21 cellular contexts compared by ENCODE assay signal in genomic region chrX:46531442-46531841, GRCh38.
"Had no signal": no experiment of that assay in that cellular context is flagged by ENCODE, and none has a peak within 500 bp of the region (broad histone marks: within the 10 kb centered on the region; RNA-seq: fewer than 3 reads in every experiment).

No MANE protein-coding gene starts in this region.

- H3K9me3 ChIP-seq: lower lobe of right lung, ovary, psoas muscle, spleen, thoracic aorta, tibial nerve, upper lobe of left lung had no signal

- H3K4me1 ChIP-seq: lower lobe of right lung, psoas muscle, spleen, tibial nerve, upper lobe of left lung had no signal

- H3K4me3 ChIP-seq: lower lobe of right lung, ovary, psoas muscle, skin epidermis, spleen, thoracic aorta, tibial nerve, upper lobe of left lung had no signal

- ATAC-seq: left ventricle myocardium superior; lower lobe of right lung; naive thymus-derived CD8-positive, alpha-beta T cell; psoas muscle; right cardiac atrium; stimulated activated naive B cell treated with anti-CD40 and anti-IgM and Interleukin-4, amounts not matched to agents 10 μg/mL and 1 μg/mL and 100 μg/mL, for 72 hours had no signal

- H3K36me3 ChIP-seq: lower lobe of right lung, ovary, thoracic aorta had no signal

- H3K27me3 ChIP-seq: ovary, spleen, tibial nerve, upper lobe of left lung had no signal

- H3K27ac ChIP-seq: lower lobe of right lung, ovary, psoas muscle, skin epidermis, spleen, thoracic aorta, tibial nerve, upper lobe of left lung had no signal

- DNase-seq: cortex of kidney; hypothalamus; immature natural killer cell; islet precursor cell; left ventricle myocardium superior; lower lobe of right lung; naive thymus-derived CD8-positive, alpha-beta T cell; nephron progenitor cell; nucleus accumbens; ovary; posterior cingulate gyrus; psoas muscle; right cardiac atrium; spleen; stimulated activated CD4-positive, alpha-beta T cell treated with anti-CD3 and anti-CD28 coated beads, Interleukin-15, amount 100 ng/mL, for 24 hours; stimulated activated CD4-positive, alpha-beta T cell treated with anti-CD3 and anti-CD28 coated beads, Interleukin-2, amount 100 ng/mL, for 48 hours; stimulated activated naive B cell treated with anti-CD40 and anti-IgM and Interleukin-4, amounts not matched to agents 10 μg/mL and 1 μg/mL and 100 μg/mL, for 72 hours had no signal
